ENCODE assay signal across 11 cellular contexts in the genomic region with DNA sequence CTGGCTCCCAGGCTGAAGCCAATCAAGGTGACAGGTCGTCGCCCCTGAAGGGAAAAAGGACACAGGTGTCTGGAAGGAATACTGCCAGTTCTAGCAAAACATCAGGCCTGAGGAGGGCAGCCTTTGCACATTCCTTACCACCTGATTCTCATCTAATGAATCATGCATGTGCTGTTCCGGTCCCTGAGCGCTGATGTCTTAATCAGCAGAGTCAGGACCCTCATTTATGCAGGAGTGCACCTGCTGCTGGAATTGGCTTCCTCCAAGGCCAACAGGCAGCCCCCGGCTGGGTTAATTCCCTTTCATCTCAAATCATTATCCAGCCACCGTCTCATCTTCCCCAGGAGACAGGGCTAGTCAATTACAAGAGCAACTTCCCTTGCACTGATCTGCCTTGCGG.
DNase-seq lines count a peak whose midpoint lies in the region; ATAC-seq and TF ChIP-seq lines count a peak whose summit lies in the region.
"Had no signal": no experiment of that assay in that cellular context is flagged by ENCODE, and none has a peak within 500 bp of the region (broad histone marks: within the 10 kb centered on the region; RNA-seq: fewer than 3 reads in every experiment).

No MANE protein-coding gene starts in this region.

- no peaks in the 10 kb centered on the region for H4K20me1 ChIP-seq in IMR-90 (ENCODE audit: insufficient read depth, low read length)
- H4K20me1 ChIP-seq: BLaER1 had no signal

- H3K4me1 ChIP-seq in IMR-90 (ENCODE audit: control insufficient read depth, insufficient read depth, low read length): peaks cover 11% of the 10 kb centered on the region; the same call in 1 of the 2 replicates
- H3K4me1 ChIP-seq: BLaER1, colonic mucosa had no signal

- H3K18ac ChIP-seq in IMR-90 (ENCODE audit: low read depth, low read length): no peak overlapping the region

- DNase-seq in AG04449 (ENCODE audit: low read depth, low spot score) (no peak), IMR-90 (no peak), astrocyte of the spinal cord (ENCODE audit: low read depth, low spot score) (peak; percentile 11), kidney tubule cell (ENCODE audit: low spot score) (peak; percentile 82), NCI-H446 (lab: John Stamatoyannopoulos, UW) (no peak)
- DNase-seq: colonic mucosa, NCI-H1105 treated with DMSO at 0.1 percent for 48 hours had no signal

- no peak overlapping the region for H2BK120ac ChIP-seq in IMR-90 (ENCODE audit: low read depth, low read length)

- H3K27ac ChIP-seq in IMR-90 (ENCODE audit: insufficient read depth, low read length): no peak overlapping the region
- H3K27ac ChIP-seq: BLaER1, colonic mucosa had no signal

- H3K36me3 ChIP-seq in IMR-90 (ENCODE audit: control insufficient read depth, insufficient read depth, low read length): peaks cover 4% of the 10 kb centered on the region
- H3K36me3 ChIP-seq: colonic mucosa had no signal

- dilution Hi-C loops in IMR-90 (cut with HindIII; ENCODE audit: low sequenced_read_pairs, unreplicated experiment): no loop called here

- CTCF ChIA-PET in AG04449 (lab: Yijun Ruan, JAX) (interaction anchor here (1.0 to 3.0 kb wide), 6 partner anchors 8 to 73 kb away, joined by 4 to 11 read pairs (median 4); no protein-coding TSS in a partner anchor), IMR-90 (lab: Yijun Ruan, JAX) (no interaction called here)

- no peak overlapping the region for H2AK9ac ChIP-seq in IMR-90 (replicated peaks; ENCODE audit: low read depth, low read length, poor library complexity)

- in situ Hi-C loops in IMR-90 (cut with MboI; ENCODE audit: low sequenced_read_pairs): no loop called here
- in situ Hi-C loops in astrocyte of the spinal cord (cut with HindIII; ENCODE audit: low sequenced_read_pairs): no loop called here

- ATAC-seq in IMR-90 (ENCODE audit: low read depth) (no peak), GM21528 (IDR thresholded peaks at IDR 0.05; ENCODE audit: low FRiP score, unreplicated experiment) (no peak), HG03442 (IDR thresholded peaks at IDR 0.05; ENCODE audit: unreplicated experiment) (no peak), GM21367 (IDR thresholded peaks at IDR 0.05; ENCODE audit: unreplicated experiment) (no peak)

- peak; percentile 24 for TF ChIP-seq RAD21 in IMR-90 (IDR thresholded peaks at IDR 0.05; ENCODE audit: low read length)

- no peak overlapping the region for H2AK5ac ChIP-seq in IMR-90 (ENCODE audit: low read depth, low read length)

- H3K27me3 ChIP-seq in IMR-90 (ENCODE audit: control insufficient read depth, insufficient read depth, low read length): no peaks in the 10 kb centered on the region
- H3K27me3 ChIP-seq: BLaER1, colonic mucosa had no signal

- H3K79me1 ChIP-seq in IMR-90 (ENCODE audit: low read depth in 1 of 2, low read length in 2 of 2): no peaks in the 10 kb centered on the region

- 73% methylated on average over 3 of the region's 7 CpGs; no CpG with 5 or more reads in 1 of the 2 experiments for WGBS in IMR-90 (ENCODE audit: extremely low coverage in 2 of 2, insufficient read length in 1 of 2), 2 experiments

- H3K9me3 ChIP-seq in IMR-90 (ENCODE audit: control insufficient read depth, insufficient read depth, low read length): no peaks in the 10 kb centered on the region
- H3K9me3 ChIP-seq: BLaER1, colonic mucosa had no signal

- H3K23ac ChIP-seq in IMR-90 (ENCODE audit: low read depth, low read length): no peak overlapping the region

- H2BK5ac ChIP-seq in IMR-90 (ENCODE audit: low read depth, low read length, poor library complexity, severe bottlenecking): no peak overlapping the region

- no peak overlapping the region for H3K14ac ChIP-seq in IMR-90 (replicated peaks; ENCODE audit: low read depth, low read length)

- H2BK15ac ChIP-seq in IMR-90 (ENCODE audit: low read depth, low read length): no peak overlapping the region

- no peak overlapping the region for H4K5ac ChIP-seq in IMR-90 (ENCODE audit: low read depth, low read length)

- no peak overlapping the region for H3K56ac ChIP-seq in IMR-90 (ENCODE audit: extremely low read depth, insufficient read depth, low read length)

- H4K8ac ChIP-seq in IMR-90 (ENCODE audit: low read depth in 2 of 2, low read length in 2 of 2): no peak overlapping the region

- no peak overlapping the region for H3K4me2 ChIP-seq in IMR-90 (ENCODE audit: low read depth, low read length)
- H3K4me2 ChIP-seq: BLaER1 had no signal

- H2BK20ac ChIP-seq in IMR-90 (ENCODE audit: low read depth, low read length): no peak overlapping the region

- intact Hi-C loops in IMR-90 (cut with micrococcal nuclease): no loop called here

- H3K9me1 ChIP-seq in IMR-90 (ENCODE audit: insufficient read depth, low read length): peaks cover 23% of the 10 kb centered on the region

- no TSS peak for BruUV-seq in IMR-90 (replicated peaks; lab: Mats Ljungman, UMichigan)

- H3K9ac ChIP-seq in IMR-90 (ENCODE audit: low read depth, low read length): no peak overlapping the region
- H3K9ac ChIP-seq: BLaER1 had no signal

- no peak for TF ChIP-seq POLR2A in IMR-90 (IDR thresholded peaks at IDR 0.05; ENCODE audit: low read depth, low read length)

- H3K4me3 ChIP-seq in AG04449 (ENCODE audit: low read depth, low read length) (no peak overlapping the region), IMR-90 (ENCODE audit: insufficient read depth, low read depth, low read length) (no peak overlapping the region), astrocyte of the spinal cord (ENCODE audit: low read depth, low read length) (no peak overlapping the region)
- H3K4me3 ChIP-seq: BLaER1, colonic mucosa had no signal

- POLR2A ChIA-PET in AG04449 (lab: Yijun Ruan, JAX) (no interaction called here), IMR-90 (lab: Charles Lee; ENCODE audit: unreplicated experiment) (no interaction called here)

- no peak overlapping the region for H4K91ac ChIP-seq in IMR-90 (ENCODE audit: insufficient read depth, low read depth, low read length)

- H3K4ac ChIP-seq in IMR-90 (ENCODE audit: low read depth, low read length): no peak overlapping the region

- H2AFZ ChIP-seq in IMR-90 (replicated peaks; ENCODE audit: low read length, poor library complexity): no peak overlapping the region

- TF ChIP-seq CTCF in AG04449 (IDR thresholded peaks at IDR 0.05; ENCODE audit: insufficient read depth, low read length, missing control alignments): peak; percentile 27
- 0 out of 2 replicates have a peak, but pooled peaks have one; percentile 19 for TF ChIP-seq CTCF in IMR-90 (conservative IDR thresholded peaks at IDR 0.05; ENCODE audit: low read depth, low read length)
- TF ChIP-seq CTCF in astrocyte of the spinal cord (IDR thresholded peaks at IDR 0.05; ENCODE audit: low read depth, low read length): peak; percentile 24

TF ChIP-seq in IMR-90, 13 proteins besides CTCF, POLR2A, EP300 and RAD21:
- TF ChIP-seq CEBPB (IDR thresholded peaks at IDR 0.05; ENCODE audit: low read depth, low read length) (peak; percentile 8; the same call in 1 of the 2 replicates), NFE2L2 (IDR thresholded peaks at IDR 0.05; ENCODE audit: low read depth, low read length) (no peak)

Comparison
In these comparisons a context has a peak if more than half of its experiments do, and no peak if none do; other contexts are left out.
1. DNase-seq: peak in astrocyte of the spinal cord (single experiment) and kidney tubule cell (single experiment); none in AG04449 (single experiment), IMR-90 (single experiment) and NCI-H446 (0 of 2).
2. Peak in every context shown above with its lines, with median percentiles within 50 percentile points of each other: CTCF ChIP-seq.